ENCODE assay signal across 22 cellular contexts in the genomic region with DNA sequence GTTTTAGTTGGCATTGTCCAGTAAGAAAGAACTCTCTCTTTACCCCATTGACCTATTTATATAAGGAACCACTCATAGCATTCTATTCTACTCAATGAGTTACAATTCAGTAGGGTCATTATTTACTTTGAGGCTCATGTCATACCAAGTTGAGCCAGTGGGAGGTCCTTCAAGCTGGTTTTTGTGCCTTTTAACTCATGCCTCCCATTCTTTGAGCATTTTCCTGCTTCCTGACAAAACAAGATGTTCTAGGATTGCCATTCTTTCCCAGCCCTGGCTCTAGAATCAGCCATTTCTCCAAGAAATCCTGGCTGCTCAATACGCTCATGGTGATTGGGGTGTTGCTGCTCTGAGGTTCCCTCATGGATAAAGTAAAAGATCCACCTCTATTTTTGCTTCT.
DNase-seq lines count a peak whose midpoint lies in the region; ATAC-seq and TF ChIP-seq lines count a peak whose summit lies in the region.
"Had no signal": no experiment of that assay in that cellular context is flagged by ENCODE, and none has a peak within 500 bp of the region (broad histone marks: within the 10 kb centered on the region; RNA-seq: fewer than 3 reads in every experiment).

No MANE protein-coding gene starts in this region.

- no peak overlapping the region for H3K4ac ChIP-seq in mesendoderm (ENCODE audit: low read depth, low read length)

- no peak overlapping the region for H4K5ac ChIP-seq in mesendoderm (ENCODE audit: low read length)

- H3K4me3 Mint-ChIP-seq in endodermal cell (no peak overlapping the region), immature natural killer cell (no peak overlapping the region)
- H3K4me3 Mint-ChIP-seq: activated CD4-positive, alpha-beta T cell treated with anti-CD3 and anti-CD28 coated beads for 36 hours; activated naive CD8-positive, alpha-beta T cell treated with anti-CD3 and anti-CD28 coated beads, Interleukin-2, amount 50 U/mL, for 24 hours; CD4-positive, alpha-beta memory T cell; memory B cell had no signal

- no peak overlapping the region for H2BK15ac ChIP-seq in mesendoderm (replicated peaks; ENCODE audit: low read depth)

- H3K79me1 ChIP-seq in mesendoderm (ENCODE audit: low read length): no peaks in the 10 kb centered on the region

- no peak overlapping the region for H2BK120ac ChIP-seq in mesendoderm (ENCODE audit: low read depth, low read length)

- H3K9me3 Mint-ChIP-seq in endodermal cell (no peaks in the 10 kb centered on the region), immature natural killer cell (peaks cover 0 to 4% (median 0%) of the 10 kb centered on the region in 6 donors)
- H3K9me3 Mint-ChIP-seq: activated naive CD8-positive, alpha-beta T cell treated with anti-CD3 and anti-CD28 coated beads, Interleukin-2, amount 50 U/mL, for 24 hours; memory B cell had no signal

- H3K27ac Mint-ChIP-seq in endodermal cell: no peak overlapping the region
- no peak overlapping the region for H3K27ac Mint-ChIP-seq in immature natural killer cell
- H3K27ac Mint-ChIP-seq: activated CD4-positive, alpha-beta T cell treated with anti-CD3 and anti-CD28 coated beads for 36 hours; activated naive CD8-positive, alpha-beta T cell treated with anti-CD3 and anti-CD28 coated beads, Interleukin-2, amount 50 U/mL, for 24 hours; memory B cell had no signal

- TF ChIP-seq POLR2A in GM18505 (IDR thresholded peaks at IDR 0.05; ENCODE audit: borderline replicate concordance, extremely low read depth, insufficient read depth, insufficient read length): no peak

- WGBS in endodermal cell (ENCODE audit: insufficient coverage in 1 of 2, insufficient read length in 1 of 2), 2 experiments: 95% methylated on average over 1 of the region's 1 CpG; no CpG with 5 or more reads in 1 of the 2 experiments
- no CpG with 5 or more reads among the region's 1 CpG for WGBS in mesendoderm (ENCODE audit: extremely low coverage, insufficient coverage, low lambda C conversion rate)

- H3K36me3 Mint-ChIP-seq in endodermal cell (ENCODE audit: low read depth) (no peaks in the 10 kb centered on the region), immature natural killer cell (no peaks in the 10 kb centered on the region)
- H3K36me3 Mint-ChIP-seq: CD4-positive, alpha-beta memory T cell; memory B cell had no signal

- H3K9me3 ChIP-seq in endodermal cell (ENCODE audit: control insufficient read depth, low read length): no peaks in the 10 kb centered on the region
- H3K9me3 ChIP-seq: esophagus squamous epithelium, heart right ventricle had no signal

- H3K4me1 ChIP-seq in endodermal cell (ENCODE audit: control insufficient read depth, insufficient read depth, low read length): no peaks in the 10 kb centered on the region
- no peaks in the 10 kb centered on the region for H3K4me1 ChIP-seq in mesendoderm (ENCODE audit: control insufficient read depth, low read depth, low read length)
- H3K4me1 ChIP-seq: esophagus squamous epithelium, heart right ventricle had no signal

- H3K79me2 ChIP-seq in mesendoderm (ENCODE audit: control insufficient read depth, insufficient read depth, low read length): no peaks in the 10 kb centered on the region

- no peak overlapping the region for H3K18ac ChIP-seq in mesendoderm (ENCODE audit: low read length)

- TF ChIP-seq CTCF in endodermal cell (conservative IDR thresholded peaks at IDR 0.05): peak; percentile 48

- no peak overlapping the region for H2BK5ac ChIP-seq in mesendoderm (ENCODE audit: low read length)

- H3K27ac ChIP-seq in endodermal cell (ENCODE audit: low read depth, low read length) (no peak overlapping the region), mesendoderm (ENCODE audit: low read depth, low read length) (no peak overlapping the region)
- H3K27ac ChIP-seq: esophagus squamous epithelium, heart right ventricle had no signal

- no peaks in the 10 kb centered on the region for H3K27me3 Mint-ChIP-seq in endodermal cell (ENCODE audit: insufficient read depth)
- no peaks in the 10 kb centered on the region for H3K27me3 Mint-ChIP-seq in immature natural killer cell (ENCODE audit: low read depth in 3 of 3)
- H3K27me3 Mint-ChIP-seq: activated naive CD8-positive, alpha-beta T cell treated with anti-CD3 and anti-CD28 coated beads, Interleukin-2, amount 50 U/mL, for 24 hours; CD4-positive, alpha-beta memory T cell had no signal

- H2AK5ac ChIP-seq in mesendoderm (ENCODE audit: low read length): no peak overlapping the region

- H3K36me3 ChIP-seq in endodermal cell (ENCODE audit: control insufficient read depth, insufficient read depth, low read length): no peaks in the 10 kb centered on the region
- no peaks in the 10 kb centered on the region for H3K36me3 ChIP-seq in mesendoderm (ENCODE audit: control insufficient read depth, insufficient read depth, low read length)
- H3K36me3 ChIP-seq: esophagus squamous epithelium, heart right ventricle had no signal

- H3K23ac ChIP-seq in mesendoderm (ENCODE audit: low read length): no peak overlapping the region

- ATAC-seq in GM18505 (IDR thresholded peaks at IDR 0.05; ENCODE audit: unreplicated experiment): no peak
- ATAC-seq: activated CD4-positive, alpha-beta T cell treated with anti-CD3 and anti-CD28 coated beads for 36 hours; activated naive CD8-positive, alpha-beta T cell treated with anti-CD3 and anti-CD28 coated beads, Interleukin-2, amount 50 U/mL, for 24 hours; heart right ventricle had no signal

- no peak overlapping the region for H3K9ac ChIP-seq in endodermal cell (ENCODE audit: extremely low read depth, low read length, poor library complexity, severe bottlenecking)
- H3K9ac ChIP-seq in mesendoderm (ENCODE audit: low read length): no peak overlapping the region

- H3K56ac ChIP-seq in mesendoderm (ENCODE audit: low read length): no peak overlapping the region

- peaks cover 4% of the 10 kb centered on the region for H3K4me1 Mint-ChIP-seq in endodermal cell
- H3K4me1 Mint-ChIP-seq in immature natural killer cell: no peaks in the 10 kb centered on the region
- H3K4me1 Mint-ChIP-seq: activated CD4-positive, alpha-beta T cell treated with anti-CD3 and anti-CD28 coated beads for 36 hours; activated naive CD8-positive, alpha-beta T cell treated with anti-CD3 and anti-CD28 coated beads, Interleukin-2, amount 50 U/mL, for 24 hours; CD4-positive, alpha-beta memory T cell; memory B cell had no signal

- H3K4me3 ChIP-seq in endodermal cell (ENCODE audit: low read length) (no peak overlapping the region), mesendoderm (ENCODE audit: low read length) (no peak overlapping the region)
- H3K4me3 ChIP-seq: esophagus squamous epithelium, heart right ventricle, smooth muscle cell had no signal

- no peak overlapping the region for H3K4me2 ChIP-seq in mesendoderm (ENCODE audit: low read length)
- H3K4me2 ChIP-seq: smooth muscle cell had no signal

- peak; percentile 22 for DNase-seq in COLO829 (ENCODE audit: low spot score)
- peak; percentile 65 for DNase-seq in M059J (ENCODE audit: low read depth)
- no peak for DNase-seq in endodermal cell
- peak; percentile 52 for DNase-seq in mesendoderm
- DNase-seq in SIG-M5 treated with dmso at 0.1 percent for 504 hours (lab: John Stamatoyannopoulos, UW; ENCODE audit: unreplicated experiment): no peak
- DNase-seq in immature natural killer cell: no peak
- no peak for DNase-seq in NCI-H510A treated with DMSO at 0.1 percent for 48 hours (lab: John Stamatoyannopoulos, UW)
- DNase-seq: activated CD4-positive, alpha-beta T cell treated with anti-CD3 and anti-CD28 coated beads for 36 hours; activated naive CD8-positive, alpha-beta T cell treated with anti-CD3 and anti-CD28 coated beads, Interleukin-2, amount 50 U/mL, for 24 hours; caudate nucleus; CD4-positive, alpha-beta memory T cell; DMS79; esophagus squamous epithelium; heart right ventricle; islet precursor cell; MV-4-11; NCI-H2029; NCI-H345; substantia nigra had no signal

- no peak overlapping the region for H4K8ac ChIP-seq in mesendoderm (ENCODE audit: low read depth, low read length)

- H3K27me3 ChIP-seq in endodermal cell (ENCODE audit: control insufficient read depth, insufficient read depth, low read length, poor library complexity, severe bottlenecking): no peaks in the 10 kb centered on the region
- no peaks in the 10 kb centered on the region for H3K27me3 ChIP-seq in mesendoderm (ENCODE audit: insufficient read depth, low read length, poor library complexity)
- H3K27me3 ChIP-seq: esophagus squamous epithelium had no signal

Comparison
In these comparisons a context has a peak if more than half of its experiments do, and no peak if none do; other contexts are left out.
1. DNase-seq: peak in COLO829 (single experiment), M059J (single experiment) and mesendoderm (single experiment); none in endodermal cell (single experiment), SIG-M5 treated with dmso at 0.1 percent for 504 hours (single experiment), immature natural killer cell (0 of 3) and NCI-H510A treated with DMSO at 0.1 percent for 48 hours (single experiment).